Comparison of ENCODE assay signal across 1 cellular context in genomic region chr10:132368881-132369635, GRCh38.
TF ChIP-seq lines count a peak whose summit lies in the region.

No MANE protein-coding gene starts in this region.

TF ChIP-seq in GM23338, 12 proteins besides CTCF, POLR2A, EP300 and RAD21 (continued from another document):
- no peak for TF ChIP-seq ZNF462 (CRISPR knock-in tag; IDR thresholded peaks at IDR 0.05)
- TF ChIP-seq ZNF114 (CRISPR knock-in tag; IDR thresholded peaks at IDR 0.05), result no peak
- no peak for TF ChIP-seq EZH2phosphoT487 (IDR thresholded peaks at IDR 0.05; ENCODE audit: unreplicated experiment)
- no peak for TF ChIP-seq ETS1 (IDR thresholded peaks at IDR 0.05)
- no peak for TF ChIP-seq ZNF331 (CRISPR knock-in tag; IDR thresholded peaks at IDR 0.05; ENCODE audit: low read depth)
- TF ChIP-seq JUNB (IDR thresholded peaks at IDR 0.05; ENCODE audit: unreplicated experiment), result no peak
- no peak for TF ChIP-seq STAT1 (IDR thresholded peaks at IDR 0.05; ENCODE audit: unreplicated experiment)
- TF ChIP-seq CREB1 (CRISPR knock-in tag; IDR thresholded peaks at IDR 0.05; ENCODE audit: low read depth), result no peak
- no peak for TF ChIP-seq EZH2 (IDR thresholded peaks at IDR 0.05; ENCODE audit: low read depth, unreplicated experiment)
- no peak for TF ChIP-seq NANOG (IDR thresholded peaks at IDR 0.05; ENCODE audit: borderline replicate concordance)
TF ChIP-seq in GM23338: peak in this region for 0.
